In the genomic region with DNA sequence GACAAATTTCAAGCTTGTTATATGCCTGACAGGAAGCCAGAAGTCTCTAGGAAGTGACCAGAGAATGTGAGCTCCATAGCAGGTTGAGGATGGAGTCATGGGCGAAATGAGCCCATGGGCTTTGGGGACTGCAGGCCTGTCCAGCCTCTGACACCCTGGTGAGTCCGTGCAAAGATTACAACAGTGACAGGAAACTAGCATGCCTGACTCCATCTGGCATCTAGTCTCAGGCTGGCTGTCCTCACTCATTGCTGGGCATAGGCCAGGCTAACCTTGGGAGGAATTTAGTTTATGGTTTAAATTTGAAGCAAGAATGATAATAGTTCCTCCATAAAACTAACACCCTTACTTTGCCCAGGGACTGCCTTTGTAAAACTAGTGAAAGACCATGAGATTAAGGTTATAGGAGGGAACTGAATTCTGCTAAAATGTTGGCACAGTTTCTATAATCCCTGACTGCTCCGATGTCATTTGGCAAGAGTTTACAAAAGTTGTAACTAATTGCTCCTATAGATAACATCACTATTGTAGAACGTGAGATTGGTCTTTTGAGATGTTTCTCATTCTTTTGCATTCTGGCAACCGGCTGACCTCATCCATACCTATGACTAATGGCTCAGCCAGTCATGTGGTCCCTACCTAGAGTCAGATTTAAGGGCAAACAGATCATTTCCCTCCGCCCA, we compare ENCODE assay signal across 12 cellular contexts. TPM values are rescaled to one million over a fixed set of nuclear protein-coding genes. Genes with fewer than 3 reads are reported as not detected.
A peak's percentile ranks its signal among the peaks of the same experiment; 100 is the strongest.
DNase-seq lines count a peak whose midpoint lies in the region; TF ChIP-seq lines count a peak whose summit lies in the region.
"Not testable (repeated sequence)": the region's sequence is repeated elsewhere in the genome, so short reads cannot be mapped to it uniquely, and the experiment has no call there.
"Had no signal": no experiment of that assay in that cellular context is flagged by ENCODE, and none has a peak within 500 bp of the region (broad histone marks: within the 10 kb centered on the region; RNA-seq: fewer than 3 reads in every experiment).

No MANE protein-coding gene starts in this region.

- H2BK5ac ChIP-seq in trophoblast cell (ENCODE audit: low read depth, low read length, poor library complexity), result not testable (repeated sequence)

- not testable (repeated sequence) for H2AK5ac ChIP-seq in trophoblast cell (ENCODE audit: low read length)

- H2BK12ac ChIP-seq in trophoblast cell (ENCODE audit: low read length), result not testable (repeated sequence)

- DNase-seq in Calu3, result peak; percentile 62
- peak; percentile 73 for DNase-seq in HFF-Myc (ENCODE audit: extremely low read depth, low read depth)
- peak; percentile 62 for DNase-seq in RWPE1 (ENCODE audit: low spot score)
- peak; percentile 27 for DNase-seq in activated naive CD4-positive, alpha-beta T cell treated with anti-CD3 and anti-CD28 coated beads for 36 hours
- peak; percentile 86 for DNase-seq in choroid plexus epithelial cell (ENCODE audit: low read depth)
- peak; percentile 84 for DNase-seq in fibroblast of villous mesenchyme (ENCODE audit: low read depth)
- DNase-seq in trophoblast cell, result peak; percentile 73 to 84

- BruUV-seq in Calu3 (replicated peaks; lab: Mats Ljungman, UMichigan), result not testable (repeated sequence)

- H3K27ac Mint-ChIP-seq in Calu3 (ENCODE audit: unreplicated experiment), result peak overlapping the region; percentile 61
- not testable (repeated sequence) for H3K27ac Mint-ChIP-seq in activated naive CD4-positive, alpha-beta T cell treated with anti-CD3 and anti-CD28 coated beads for 36 hours

- H3K23ac ChIP-seq in trophoblast cell (ENCODE audit: low read length), result not testable (repeated sequence)

- not testable (repeated sequence) for H4K91ac ChIP-seq in trophoblast cell (ENCODE audit: low read depth, low read length)

- not testable (repeated sequence) for H3K36me3 ChIP-seq in trophoblast cell (ENCODE audit: control insufficient read depth in 1 of 2, insufficient read depth in 2 of 2, low read length in 2 of 2)

- CTCF ChIA-PET in Calu3 (lab: Charles Lee); activated naive CD4-positive, alpha-beta T cell treated with anti-CD3 and anti-CD28 coated beads for 36 hours (lab: Charles Lee): not testable (repeated sequence)
- CTCF ChIA-PET in RWPE1 (lab: Yijun Ruan, JAX), result interaction anchor here (0.6 kb wide), 1 partner anchor 59 kb away, joined by 5 read pairs; no protein-coding TSS in a partner anchor

- not testable (repeated sequence) for H3K4me1 ChIP-seq in trophoblast cell (ENCODE audit: control insufficient read depth in 1 of 2, insufficient read depth in 2 of 2, low read length in 2 of 2)

- H3K4me2 ChIP-seq in trophoblast cell (ENCODE audit: low read length), result not testable (repeated sequence)

- not testable (repeated sequence) for H3K4ac ChIP-seq in trophoblast cell (ENCODE audit: low read depth, low read length)

- H3K9ac ChIP-seq in trophoblast cell (ENCODE audit: low read length), result not testable (repeated sequence)

- peak overlapping the region; percentile 77 for H3K27ac ChIP-seq in RWPE1
- H3K27ac ChIP-seq in trophoblast cell (ENCODE audit: low read depth, low read length), result not testable (repeated sequence)

- not testable (repeated sequence) for H4K12ac ChIP-seq in trophoblast cell (ENCODE audit: low read depth, low read length)

- not testable (repeated sequence) for H3K14ac ChIP-seq in trophoblast cell (ENCODE audit: low read length)

- POLR2A ChIA-PET in RWPE1 (lab: Yijun Ruan, JAX; ENCODE audit: low non-redundant PET), result not testable (repeated sequence)

- H3K36me3 Mint-ChIP-seq in Calu3 (ENCODE audit: insufficient read depth, unreplicated experiment); activated naive CD4-positive, alpha-beta T cell treated with anti-CD3 and anti-CD28 coated beads for 36 hours (ENCODE audit: low read depth): not testable (repeated sequence)

- not testable (repeated sequence) for H3K27me3 Mint-ChIP-seq in Calu3 (ENCODE audit: unreplicated experiment); activated naive CD4-positive, alpha-beta T cell treated with anti-CD3 and anti-CD28 coated beads for 36 hours (ENCODE audit: low read depth)

- H3K79me2 ChIP-seq in trophoblast cell (ENCODE audit: control insufficient read depth, insufficient read depth, low read length, poor library complexity), result not testable (repeated sequence)

- not testable (repeated sequence) for H2AFZ ChIP-seq in trophoblast cell (ENCODE audit: insufficient read depth, low read length, poor library complexity)

- not testable (repeated sequence) for H2BK120ac ChIP-seq in trophoblast cell (ENCODE audit: insufficient read depth, low read length, poor library complexity)

- H3K79me1 ChIP-seq in trophoblast cell (ENCODE audit: low read length), result not testable (repeated sequence)

- H3K27me3 ChIP-seq in trophoblast cell (ENCODE audit: insufficient read depth, low read length), result not testable (repeated sequence)

- TF ChIP-seq CTCF in Calu3 (IDR thresholded peaks at IDR 0.05; ENCODE audit: unreplicated experiment); HFF-Myc (IDR thresholded peaks at IDR 0.05; ENCODE audit: low read depth, low read length, missing control alignments); RWPE1 (conservative IDR thresholded peaks at IDR 0.05; ENCODE audit: low read depth); choroid plexus epithelial cell (conservative IDR thresholded peaks at IDR 0.05; ENCODE audit: low read depth, low read length); fibroblast of villous mesenchyme (IDR thresholded peaks at IDR 0.05; ENCODE audit: insufficient read depth, low read depth, low read length): not testable (repeated sequence)

- peaks cover 57% of the 10 kb centered on the region for H3K4me1 Mint-ChIP-seq in Calu3 (ENCODE audit: low read depth, unreplicated experiment)
- not testable (repeated sequence) for H3K4me1 Mint-ChIP-seq in activated naive CD4-positive, alpha-beta T cell treated with anti-CD3 and anti-CD28 coated beads for 36 hours (ENCODE audit: low read depth)

- not testable (repeated sequence) for H4K8ac ChIP-seq in trophoblast cell (ENCODE audit: low read depth, low read length)

- peaks cover 28% of the 10 kb centered on the region for H3K9me3 ChIP-seq in trophoblast cell (ENCODE audit: insufficient read depth, low read depth, low read length)

- not testable (repeated sequence) for H3K4me3 Mint-ChIP-seq in Calu3 (ENCODE audit: low read depth, unreplicated experiment); activated naive CD4-positive, alpha-beta T cell treated with anti-CD3 and anti-CD28 coated beads for 36 hours

- not testable (repeated sequence) for H3K9me3 Mint-ChIP-seq in Calu3 (ENCODE audit: low read depth, unreplicated experiment); activated naive CD4-positive, alpha-beta T cell treated with anti-CD3 and anti-CD28 coated beads for 36 hours

- not testable (repeated sequence) for H3K18ac ChIP-seq in trophoblast cell (ENCODE audit: low read length)

- intact Hi-C loops in Calu3 (cut with micrococcal nuclease; ENCODE audit: unreplicated experiment); activated naive CD4-positive, alpha-beta T cell treated with anti-CD3 and anti-CD28 coated beads for 36 hours (cut with micrococcal nuclease): not testable (repeated sequence)

- WGBS in trophoblast cell (ENCODE audit: extremely low coverage, insufficient coverage, insufficient read length), result no CpG with 5 or more reads among the region's 6 CpGs

- H3K4me3 ChIP-seq in HFF-Myc (replicated peaks; ENCODE audit: low read depth, low read length); choroid plexus epithelial cell (ENCODE audit: low read depth, low read length); fibroblast of villous mesenchyme (ENCODE audit: low read depth, low read length); trophoblast cell (ENCODE audit: low read depth, low read length): not testable (repeated sequence)

RNA-seq across cellular contexts. Expression of a gene that starts 4.4 kb away (rescaled TPM):
- total RNA-seq in Calu3 (2022), result not detected in 2 replicates
- total RNA-seq in activated naive CD4-positive, alpha-beta T cell treated with anti-CD3 and anti-CD28 coated beads for 36 hours, result not detected
- 0.43 TPM in 1 of 2 replicates, not detected in the other for total RNA-seq in fibroblast of villous mesenchyme
- polyA plus RNA-seq in trophoblast cell (2013), result not detected in 2 replicates
- total RNA-seq: adrenal gland; CD4-positive, alpha-beta T cell; heart right ventricle; naive thymus-derived CD8-positive, alpha-beta T cell had no signal
- polyA plus RNA-seq: adrenal gland; heart right ventricle; naive thymus-derived CD8-positive, alpha-beta T cell; small intestine had no signal

RNA-seq across cellular contexts. Expression of a gene that starts 20.8 kb away (rescaled TPM):
- 0.20 TPM in 1 of 2 replicates, not detected in the other for total RNA-seq in Calu3 (2022)
- total RNA-seq in activated naive CD4-positive, alpha-beta T cell treated with anti-CD3 and anti-CD28 coated beads for 36 hours, result not detected
- total RNA-seq in fibroblast of villous mesenchyme, result under 0.01 TPM in 2 replicates
- not detected in 2 replicates for polyA plus RNA-seq in trophoblast cell (2013)
- total RNA-seq: adrenal gland; CD4-positive, alpha-beta T cell; heart right ventricle; naive thymus-derived CD8-positive, alpha-beta T cell had no signal
- polyA plus RNA-seq: adrenal gland; heart right ventricle; naive thymus-derived CD8-positive, alpha-beta T cell; small intestine had no signal

Comparison
In these comparisons a context has a peak if more than half of its experiments do, and no peak if none do; other contexts are left out.
1. DNase-seq: peak in every context shown above with its lines; median percentile 86 in choroid plexus epithelial cell; 84 in fibroblast of villous mesenchyme; 78 in trophoblast cell; 73 in HFF-Myc; 62 in Calu3; 62 in RWPE1; 27 in activated naive CD4-positive, alpha-beta T cell treated with anti-CD3 and anti-CD28 coated beads for 36 hours.